Comparison of ENCODE assay signal across 12 cellular contexts in genomic region chr17:62950067-62950466, GRCh38. TPM values are rescaled to one million over a fixed set of nuclear protein-coding genes. Genes with fewer than 3 reads are reported as not detected.
DNase-seq lines count a peak whose midpoint lies in the region; ATAC-seq and TF ChIP-seq lines count a peak whose summit lies in the region.
"Had no signal": no experiment of that assay in that cellular context is flagged by ENCODE, and none has a peak within 500 bp of the region (broad histone marks: within the 10 kb centered on the region; RNA-seq: fewer than 3 reads in every experiment).

No MANE protein-coding gene starts in this region.

- no peaks in the 10 kb centered on the region for H3K9me3 ChIP-seq in neural progenitor cell (ENCODE audit: low read depth)

- no peak overlapping the region for H3K27ac Mint-ChIP-seq in neural progenitor cell
- H3K27ac Mint-ChIP-seq: activated T-helper 1 cell treated with anti-CD3 and anti-CD28 coated beads, Interleukin-12 subunit alpha, Interleukin-12 subunit beta, Interleukin-2, Interleukin-4 antibody, amounts not matched to agents 30 ng/mL and 10 ng/mL and 1 ng/mL, durations not matched to agents 14 hours and 24 hours and 36 hours; immature natural killer cell had no signal

- ATAC-seq in HG02642 (IDR thresholded peaks at IDR 0.05; ENCODE audit: poor library complexity, unreplicated experiment), result no peak
- ATAC-seq in HG02970 (IDR thresholded peaks at IDR 0.05; ENCODE audit: low FRiP score, unreplicated experiment), result no peak

- H3K27me3 ChIP-seq in neural progenitor cell, result no peaks in the 10 kb centered on the region

- H3K4me2 ChIP-seq in neural progenitor cell, result no peak overlapping the region

- H3K27ac ChIP-seq in neural progenitor cell, result no peak overlapping the region

- peak overlapping the region; percentile 15 for H2AFZ ChIP-seq in neural progenitor cell (replicated peaks)

- no peaks in the 10 kb centered on the region for H3K36me3 ChIP-seq in neural progenitor cell

- H3F3A ChIP-seq in neural progenitor cell (ENCODE audit: low read depth), result no peaks in the 10 kb centered on the region

- H3K27me3 Mint-ChIP-seq in neural progenitor cell (ENCODE audit: insufficient read depth, low read depth), result peaks cover 4% of the 10 kb centered on the region

- no peak overlapping the region for H3K4me3 Mint-ChIP-seq in neural progenitor cell
- H3K4me3 Mint-ChIP-seq: activated T-helper 1 cell treated with anti-CD3 and anti-CD28 coated beads, Interleukin-12 subunit alpha, Interleukin-12 subunit beta, Interleukin-2, Interleukin-4 antibody, amounts not matched to agents 30 ng/mL and 10 ng/mL and 1 ng/mL, durations not matched to agents 14 hours and 24 hours and 36 hours; immature natural killer cell had no signal

- no peak for TF ChIP-seq CTCF in neural progenitor cell (IDR thresholded peaks at IDR 0.05)

- DNase-seq in COLO829 (ENCODE audit: low spot score), result peak; percentile 62
- peak; percentile 84 for DNase-seq in LoVo (ENCODE audit: low spot score)
- peak; percentile 85 for DNase-seq in dedifferentiated amniotic fluid mesenchymal stem cell (ENCODE audit: extremely low spot score)
- DNase-seq in neural progenitor cell (ENCODE audit: low spot score), result no peak
- DNase-seq in NCI-H1436 treated with DMSO at 0.1 percent for 48 hours (lab: John Stamatoyannopoulos, UW), result no peak
- no peak for DNase-seq in effector CD4-positive, alpha-beta T cell
- DNase-seq: COR-L47, immature natural killer cell, NCI-H526 treated with DMSO at 0.1 percent for 48 hours had no signal

- no peaks in the 10 kb centered on the region for H3K4me1 ChIP-seq in neural progenitor cell

- H3K9me3 Mint-ChIP-seq in neural progenitor cell, result no peaks in the 10 kb centered on the region
- H3K9me3 Mint-ChIP-seq: activated T-helper 1 cell treated with anti-CD3 and anti-CD28 coated beads, Interleukin-12 subunit alpha, Interleukin-12 subunit beta, Interleukin-2, Interleukin-4 antibody, amounts not matched to agents 30 ng/mL and 10 ng/mL and 1 ng/mL, durations not matched to agents 14 hours and 24 hours and 36 hours had no signal

- no peaks in the 10 kb centered on the region for H3K79me2 ChIP-seq in neural progenitor cell (ENCODE audit: low read depth)

- H3K9ac ChIP-seq in neural progenitor cell, result no peak overlapping the region

- no peak overlapping the region for H3K4me3 ChIP-seq in neural progenitor cell

- H4K20me1 ChIP-seq in neural progenitor cell (ENCODE audit: low read depth), result no peaks in the 10 kb centered on the region

- peaks cover 3% of the 10 kb centered on the region for H3K4me1 Mint-ChIP-seq in neural progenitor cell
- H3K4me1 Mint-ChIP-seq: immature natural killer cell had no signal

- H3K36me3 Mint-ChIP-seq in neural progenitor cell, result no peaks in the 10 kb centered on the region
- H3K36me3 Mint-ChIP-seq: immature natural killer cell had no signal

RNA-seq across cellular contexts. Expression of gene TANC2, which starts 16.0 kb away (rescaled TPM):
- total RNA-seq in neural progenitor cell (ENCODE audit: low replicate concordance), result 6.0 and 8.3 TPM in 2 replicates

Comparison
In these comparisons a context has a peak if more than half of its experiments do, and no peak if none do; other contexts are left out.
1. DNase-seq: peak in COLO829 (single experiment), LoVo (single experiment) and dedifferentiated amniotic fluid mesenchymal stem cell (single experiment); none in neural progenitor cell (single experiment), NCI-H1436 treated with DMSO at 0.1 percent for 48 hours (single experiment) and effector CD4-positive, alpha-beta T cell (single experiment).